Comparison of ENCODE assay signal across 11 cellular contexts in the genomic region with DNA sequence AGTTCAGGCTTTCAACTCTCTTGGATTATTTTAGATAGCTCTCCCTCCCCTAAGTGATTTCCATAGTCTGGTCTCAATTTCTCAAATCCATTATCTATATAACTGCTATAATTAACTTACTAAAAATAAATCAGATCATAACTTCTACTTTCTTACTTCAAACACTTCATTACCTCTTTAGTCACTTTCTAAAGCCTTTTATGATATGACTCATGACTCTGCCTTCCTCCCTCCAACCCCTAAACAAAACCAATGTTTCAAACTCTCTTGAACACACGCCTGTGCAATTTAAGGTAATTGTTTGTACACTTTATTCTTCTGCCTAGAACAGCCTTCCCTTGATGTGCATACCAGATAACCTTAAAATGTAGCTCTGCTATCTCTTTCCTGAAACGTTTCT.
DNase-seq lines count a peak whose midpoint lies in the region; ATAC-seq and FAIRE-seq lines count a peak whose summit lies in the region.
"Had no signal": no experiment of that assay in that cellular context is flagged by ENCODE, and none has a peak within 500 bp of the region (broad histone marks: within the 10 kb centered on the region; RNA-seq: fewer than 3 reads in every experiment).

No MANE protein-coding gene starts in this region.

- DNase-seq in ELR (ENCODE audit: low read depth) (peak; percentile 10), amniotic epithelial cell (ENCODE audit: low read depth) (peak; percentile 4), iPS-NIHi11 (ENCODE audit: low spot score) (no peak), HTR-8/SVneo (ENCODE audit: insufficient read length, low spot score) (no peak), NCI-H1930 (lab: John Stamatoyannopoulos, UW) (no peak), dedifferentiated amniotic fluid mesenchymal stem cell (ENCODE audit: extremely low spot score) (no peak)
- DNase-seq: COR-L47, left ventricle myocardium inferior, transverse colon had no signal

- ATAC-seq in GM18907 (IDR thresholded peaks at IDR 0.05; ENCODE audit: unreplicated experiment) (peak; percentile 60), HG03103 (IDR thresholded peaks at IDR 0.05; ENCODE audit: low read depth, unreplicated experiment) (peak; percentile 58)

- no peak for FAIRE-seq in HTR-8/SVneo (lab: Jason Lieb, UNC)

Comparison
In these comparisons a context has a peak if more than half of its experiments do, and no peak if none do; other contexts are left out.
1. DNase-seq: peak in ELR (single experiment) and amniotic epithelial cell (single experiment); none in iPS-NIHi11 (single experiment), HTR-8/SVneo (single experiment), NCI-H1930 (0 of 2) and dedifferentiated amniotic fluid mesenchymal stem cell (single experiment).